ENCODE assay signal across 25 cellular contexts in the genomic region with DNA sequence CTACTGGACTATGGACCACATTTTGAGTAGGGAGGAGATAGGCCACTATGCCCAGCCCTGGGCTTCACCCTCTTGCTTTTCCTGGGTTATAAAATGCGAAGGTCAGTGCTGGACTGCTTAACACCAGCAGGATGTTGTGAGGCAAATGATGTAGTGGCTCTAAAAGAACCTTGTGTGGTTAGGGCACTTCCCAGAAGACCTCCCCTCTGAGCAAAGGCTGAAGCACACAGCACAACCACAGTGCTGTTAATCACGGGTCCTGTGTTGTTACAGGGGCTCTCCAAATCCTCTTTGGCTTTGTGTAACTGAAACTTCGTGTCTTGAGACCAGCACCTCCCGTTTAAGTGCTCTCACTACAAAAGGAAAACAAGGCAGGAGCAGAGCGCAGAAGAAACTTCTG.
"Had no signal": no experiment of that assay in that cellular context is flagged by ENCODE, and none has a peak within 500 bp of the region (broad histone marks: within the 10 kb centered on the region; RNA-seq: fewer than 3 reads in every experiment).

No MANE protein-coding gene starts in this region.

- H3K27me3 Mint-ChIP-seq: activated CD4-positive, alpha-beta memory T cell treated with anti-CD3 and anti-CD28 coated beads for 36 hours; activated CD4-positive, alpha-beta T cell treated with anti-CD3 and anti-CD28 coated beads, Interleukin-2, amount 10 ng/mL, durations not matched to agents 7 days and 5 days; activated naive CD8-positive, alpha-beta T cell; T-cell had no signal

- ATAC-seq: Right ventricle myocardium inferior, T-cell had no signal

- H3K27ac Mint-ChIP-seq: activated CD4-positive, alpha-beta memory T cell treated with anti-CD3 and anti-CD28 coated beads for 36 hours; activated CD4-positive, alpha-beta T cell treated with anti-CD3 and anti-CD28 coated beads, Interleukin-2, amount 10 ng/mL, durations not matched to agents 7 days and 5 days; activated naive CD4-positive, alpha-beta T cell treated with anti-CD3 and anti-CD28 coated beads for 36 hours; activated naive CD8-positive, alpha-beta T cell; T-cell had no signal

- H3K36me3 Mint-ChIP-seq: activated CD4-positive, alpha-beta memory T cell treated with anti-CD3 and anti-CD28 coated beads for 36 hours; activated naive CD8-positive, alpha-beta T cell; T-cell had no signal

- H3K4me3 ChIP-seq: adrenal gland, coronary artery, SK-N-MC had no signal

- H3K27ac ChIP-seq: adrenal gland, coronary artery had no signal

- H3K4me3 Mint-ChIP-seq: activated CD4-positive, alpha-beta memory T cell treated with anti-CD3 and anti-CD28 coated beads for 36 hours; activated CD4-positive, alpha-beta T cell treated with anti-CD3 and anti-CD28 coated beads, Interleukin-2, amount 10 ng/mL, durations not matched to agents 7 days and 5 days; activated naive CD4-positive, alpha-beta T cell treated with anti-CD3 and anti-CD28 coated beads for 36 hours; activated naive CD8-positive, alpha-beta T cell; T-cell had no signal

- H3K9me3 ChIP-seq: adrenal gland had no signal

- H3K27me3 ChIP-seq: adrenal gland had no signal

- H3K9me3 Mint-ChIP-seq: activated CD4-positive, alpha-beta memory T cell treated with anti-CD3 and anti-CD28 coated beads for 36 hours; activated CD4-positive, alpha-beta T cell treated with anti-CD3 and anti-CD28 coated beads, Interleukin-2, amount 10 ng/mL, durations not matched to agents 7 days and 5 days; activated naive CD4-positive, alpha-beta T cell treated with anti-CD3 and anti-CD28 coated beads for 36 hours; T-cell had no signal

- DNase-seq: activated CD4-positive, alpha-beta memory T cell treated with anti-CD3 and anti-CD28 coated beads for 36 hours; activated CD4-positive, alpha-beta T cell treated with anti-CD3 and anti-CD28 coated beads, Interleukin-2, amount 10 ng/mL, durations not matched to agents 7 days and 5 days; activated CD4-positive, CD25-positive, alpha-beta regulatory T cell; activated CD8-positive, alpha-beta memory T cell treated with anti-CD3 and anti-CD28 coated beads, Interleukin-2, amount 50 U/mL, for 4 hours; activated gamma-delta T cell; activated naive CD4-positive, alpha-beta T cell treated with anti-CD3 and anti-CD28 coated beads for 36 hours; adrenal gland; anterior cingulate cortex; central memory CD4-positive, alpha-beta T cell; Kasumi-1; NCI-H1105 treated with DMSO at 0.1 percent for 48 hours; NCI-H146; NCI-H187 treated with DMSO at 0.1 percent for 48 hours; NCI-H2081 treated with DMSO at 0.1 percent for 48 hours; NCI-H2171 treated with DMSO at 0.1 percent for 48 hours; NCI-H226; NCI-H526; NCI-H82; T-cell; T-helper 2 cell; T1000 had no signal

- H3K36me3 ChIP-seq: adrenal gland had no signal
